Comparison of ENCODE assay signal across 12 cellular contexts in the genomic region with DNA sequence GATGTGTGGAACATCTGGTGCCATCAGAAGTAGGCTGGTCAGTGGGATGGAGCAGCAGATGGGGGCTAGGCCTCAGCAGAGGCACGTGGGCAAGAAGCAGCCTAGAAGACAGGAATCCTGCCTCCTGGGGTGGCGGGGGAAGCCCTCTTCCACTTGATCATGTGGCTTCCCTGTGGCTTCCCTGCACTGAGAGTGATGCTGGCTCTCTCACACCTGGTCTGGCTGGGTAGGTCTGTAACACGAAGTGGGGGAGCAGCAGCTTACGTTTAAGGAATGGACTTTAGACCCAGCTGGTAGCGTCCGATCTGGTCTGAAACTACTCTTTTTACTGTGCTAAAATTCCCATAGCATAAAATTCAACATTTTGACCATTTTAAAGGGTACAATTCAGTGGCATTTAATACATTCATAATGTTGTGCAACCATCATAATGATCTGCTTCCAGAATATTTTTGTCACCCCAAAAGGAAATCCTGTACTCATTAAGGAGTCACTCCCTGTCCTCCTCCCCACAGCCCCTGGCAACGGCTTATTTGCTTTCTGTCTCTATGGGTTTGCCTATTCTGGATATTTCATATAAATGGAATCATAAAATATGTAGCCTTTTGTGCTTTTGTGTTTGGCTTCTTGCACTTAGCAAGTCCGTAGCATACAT. TPM values are rescaled to one million over a fixed set of nuclear protein-coding genes. Genes with fewer than 3 reads are reported as not detected.
DNase-seq lines count a peak whose midpoint lies in the region; ATAC-seq and TF ChIP-seq lines count a peak whose summit lies in the region.
"Had no signal": no experiment of that assay in that cellular context is flagged by ENCODE, and none has a peak within 500 bp of the region (broad histone marks: within the 10 kb centered on the region; RNA-seq: fewer than 3 reads in every experiment).

No MANE protein-coding gene starts in this region.

- H3K36me3 Mint-ChIP-seq in activated CD8-positive, alpha-beta memory T cell treated with anti-CD3 and anti-CD28 coated beads, Interleukin-2, amount 10 ng/mL, durations not matched to agents 7 days and 5 days, result no peaks in the 10 kb centered on the region
- no peaks in the 10 kb centered on the region for H3K36me3 Mint-ChIP-seq in CD4-positive, alpha-beta T cell (ENCODE audit: low read depth)
- H3K36me3 Mint-ChIP-seq: activated naive CD4-positive, alpha-beta T cell treated with anti-CD3 and anti-CD28 coated beads, Interleukin-2, amount 50 U/mL, for 24 hours had no signal

- TF ChIP-seq CTCF in CD4-positive, alpha-beta T cell (IDR thresholded peaks at IDR 0.05), result no peak

- H3K27ac ChIP-seq in temporal lobe (ENCODE audit: low read depth, low read length), result peak overlapping the region; percentile 27
- H3K27ac ChIP-seq in CD4-positive, alpha-beta T cell (ENCODE audit: low read depth, low read length), result no peak overlapping the region
- H3K27ac ChIP-seq: prostate gland had no signal

- H3K9me3 Mint-ChIP-seq in activated CD8-positive, alpha-beta memory T cell treated with anti-CD3 and anti-CD28 coated beads, Interleukin-2, amount 10 ng/mL, durations not matched to agents 7 days and 5 days (ENCODE audit: low read depth), result no peaks in the 10 kb centered on the region
- H3K9me3 Mint-ChIP-seq in CD4-positive, alpha-beta T cell, result no peaks in the 10 kb centered on the region
- H3K9me3 Mint-ChIP-seq: activated naive CD4-positive, alpha-beta T cell treated with anti-CD3 and anti-CD28 coated beads, Interleukin-2, amount 50 U/mL, for 24 hours; T-helper 2 cell treated with Interferon-gamma antibody and Interleukin-4, amounts not matched to agents 5 μg/mL and 100 μg/mL, for 36 hours had no signal

- no peak overlapping the region for H3K27ac Mint-ChIP-seq in activated CD8-positive, alpha-beta memory T cell treated with anti-CD3 and anti-CD28 coated beads, Interleukin-2, amount 10 ng/mL, durations not matched to agents 7 days and 5 days
- H3K27ac Mint-ChIP-seq in CD4-positive, alpha-beta T cell, result no peak overlapping the region
- H3K27ac Mint-ChIP-seq: activated naive CD4-positive, alpha-beta T cell treated with anti-CD3 and anti-CD28 coated beads, Interleukin-2, amount 50 U/mL, for 24 hours; T-helper 2 cell treated with Interferon-gamma antibody and Interleukin-4, amounts not matched to agents 5 μg/mL and 100 μg/mL, for 36 hours had no signal

- peaks cover 13% of the 10 kb centered on the region for H3K27me3 Mint-ChIP-seq in activated CD8-positive, alpha-beta memory T cell treated with anti-CD3 and anti-CD28 coated beads, Interleukin-2, amount 10 ng/mL, durations not matched to agents 7 days and 5 days
- H3K27me3 Mint-ChIP-seq in CD4-positive, alpha-beta T cell, result peaks cover 18% of the 10 kb centered on the region

- DNase-seq in activated CD8-positive, alpha-beta memory T cell treated with anti-CD3 and anti-CD28 coated beads, Interleukin-2, amount 10 ng/mL, durations not matched to agents 7 days and 5 days, result no peak
- no peak for DNase-seq in activated CD8-positive, alpha-beta memory T cell treated with anti-CD3 and anti-CD28 coated beads, Interleukin-2, amount 50 U/mL, for 48 hours
- DNase-seq in NCI-H524 (lab: John Stamatoyannopoulos, UW), result peak; percentile 19 to 71
- DNase-seq in CD4-positive, alpha-beta T cell, result no peak
- DNase-seq in globus pallidus (ENCODE audit: low spot score), result no peak
- no peak for DNase-seq in HEK293T (ENCODE audit: extremely low spot score)

- H3K4me3 Mint-ChIP-seq in activated CD8-positive, alpha-beta memory T cell treated with anti-CD3 and anti-CD28 coated beads, Interleukin-2, amount 10 ng/mL, durations not matched to agents 7 days and 5 days, result no peak overlapping the region
- no peak overlapping the region for H3K4me3 Mint-ChIP-seq in CD4-positive, alpha-beta T cell
- H3K4me3 Mint-ChIP-seq: activated naive CD4-positive, alpha-beta T cell treated with anti-CD3 and anti-CD28 coated beads, Interleukin-2, amount 50 U/mL, for 24 hours; T-helper 2 cell treated with Interferon-gamma antibody and Interleukin-4, amounts not matched to agents 5 μg/mL and 100 μg/mL, for 36 hours had no signal

- H3K27me3 ChIP-seq in CD4-positive, alpha-beta T cell (ENCODE audit: control insufficient read depth, insufficient read depth, low read length), result no peaks in the 10 kb centered on the region

- peaks cover 32% of the 10 kb centered on the region for H3K4me1 Mint-ChIP-seq in activated CD8-positive, alpha-beta memory T cell treated with anti-CD3 and anti-CD28 coated beads, Interleukin-2, amount 10 ng/mL, durations not matched to agents 7 days and 5 days
- H3K4me1 Mint-ChIP-seq in CD4-positive, alpha-beta T cell (ENCODE audit: low read depth), result no peaks in the 10 kb centered on the region
- H3K4me1 Mint-ChIP-seq: activated naive CD4-positive, alpha-beta T cell treated with anti-CD3 and anti-CD28 coated beads, Interleukin-2, amount 50 U/mL, for 24 hours had no signal

- ATAC-seq in activated CD8-positive, alpha-beta memory T cell treated with anti-CD3 and anti-CD28 coated beads, Interleukin-2, amount 10 ng/mL, durations not matched to agents 7 days and 5 days, result peak; percentile 18
- ATAC-seq in HG02642 (IDR thresholded peaks at IDR 0.05; ENCODE audit: poor library complexity, unreplicated experiment), result peak; percentile 73
- no peak for ATAC-seq in CD4-positive, alpha-beta T cell (ENCODE audit: poor library complexity)

- intact Hi-C loops in CD4-positive, alpha-beta T cell (cut with DNase I, micrococcal nuclease), result loop anchor here in 1 of 2 experiments (10.0 kb wide), 1 partner anchor 535 kb away; a partner anchor contains a TSS

- POLR2A ChIA-PET in CD4-positive, alpha-beta T cell (lab: Charles Lee), result no interaction called here
- POLR2A ChIA-PET in HEK293T (lab: Yijun Ruan, JAX), result no interaction called here

- CTCF ChIA-PET in activated CD8-positive, alpha-beta memory T cell treated with anti-CD3 and anti-CD28 coated beads, Interleukin-2, amount 10 ng/mL, durations not matched to agents 7 days and 5 days (lab: Charles Lee), result no interaction called here
- CTCF ChIA-PET in CD4-positive, alpha-beta T cell (lab: Charles Lee), result interaction anchor here (1.6 to 1.7 kb wide), 2 partner anchors 12 to 654 kb away, joined by 3 to 5 read pairs; no protein-coding TSS in a partner anchor
- CTCF ChIA-PET in HEK293T (lab: Yijun Ruan, JAX), result no interaction called here

- H3K9me3 ChIP-seq in CD4-positive, alpha-beta T cell (ENCODE audit: control insufficient read depth, low read length), result no peaks in the 10 kb centered on the region
- H3K9me3 ChIP-seq: prostate gland had no signal

TF ChIP-seq in HEK293T, 16 proteins besides CTCF, POLR2A, EP300 and RAD21:
- TF ChIP-seq L3MBTL2 (conservative IDR thresholded peaks at IDR 0.05), result no peak
- no peak for TF ChIP-seq ARNT (IDR thresholded peaks at IDR 0.05)
- no peak for TF ChIP-seq FOXM1 (IDR thresholded peaks at IDR 0.05; ENCODE audit: borderline replicate concordance)
- no peak for TF ChIP-seq LEF1 (IDR thresholded peaks at IDR 0.05; ENCODE audit: borderline replicate concordance)
- TF ChIP-seq CTBP1 (IDR thresholded peaks at IDR 0.05; ENCODE audit: borderline replicate concordance), result no peak
- no peak for TF ChIP-seq TARDBP (IDR thresholded peaks at IDR 0.05)
- no peak for TF ChIP-seq BHLHE40 (IDR thresholded peaks at IDR 0.05; ENCODE audit: borderline replicate concordance)
- TF ChIP-seq SP1 (IDR thresholded peaks at IDR 0.05), result no peak
- no peak for TF ChIP-seq HDGF (IDR thresholded peaks at IDR 0.05; ENCODE audit: borderline replicate concordance)
- TF ChIP-seq NFRKB (IDR thresholded peaks at IDR 0.05), result no peak
- TF ChIP-seq, protein P1, sequence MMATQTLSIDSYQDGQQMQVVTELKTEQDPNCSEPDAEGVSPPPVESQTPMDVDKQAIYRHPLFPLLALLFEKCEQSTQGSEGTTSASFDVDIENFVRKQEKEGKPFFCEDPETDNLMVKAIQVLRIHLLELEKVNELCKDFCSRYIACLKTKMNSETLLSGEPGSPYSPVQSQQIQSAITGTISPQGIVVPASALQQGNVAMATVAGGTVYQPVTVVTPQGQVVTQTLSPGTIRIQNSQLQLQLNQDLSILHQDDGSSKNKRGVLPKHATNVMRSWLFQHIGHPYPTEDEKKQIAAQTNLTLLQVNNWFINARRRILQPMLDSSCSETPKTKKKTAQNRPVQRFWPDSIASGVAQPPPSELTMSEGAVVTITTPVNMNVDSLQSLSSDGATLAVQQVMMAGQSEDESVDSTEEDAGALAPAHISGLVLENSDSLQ (IDR thresholded peaks at IDR 0.05), result no peak
- no peak for TF ChIP-seq SUZ12 (IDR thresholded peaks at IDR 0.05)
- no peak for TF ChIP-seq ELF4 (IDR thresholded peaks at IDR 0.05)
- no peak for TF ChIP-seq ZNF384 (IDR thresholded peaks at IDR 0.05)
- no peak for TF ChIP-seq FOXA1 (IDR thresholded peaks at IDR 0.05)
- no peak for TF ChIP-seq FOXK2 (IDR thresholded peaks at IDR 0.05)
TF ChIP-seq in HEK293T: peak in this region for 0.

RNA-seq across cellular contexts. Expression of a gene that starts 21.7 kb away (rescaled TPM):
- total RNA-seq in activated CD8-positive, alpha-beta memory T cell treated with anti-CD3 and anti-CD28 coated beads, Interleukin-2, amount 10 ng/mL, durations not matched to agents 7 days and 5 days, result not detected
- 24.6 TPM for total RNA-seq in temporal lobe
- not detected for total RNA-seq in CD4-positive, alpha-beta T cell
- total RNA-seq: HT1080 had no signal

RNA-seq across cellular contexts. Expression of a gene that starts 43.9 kb away (rescaled TPM):
- total RNA-seq in activated CD8-positive, alpha-beta memory T cell treated with anti-CD3 and anti-CD28 coated beads, Interleukin-2, amount 10 ng/mL, durations not matched to agents 7 days and 5 days, result under 1 TPM; 0.35 to 0.64 TPM
- under 0.01 TPM for total RNA-seq in temporal lobe
- 1 to 10 TPM; 4.0 to 5.0 TPM for total RNA-seq in CD4-positive, alpha-beta T cell
- total RNA-seq: HT1080 had no signal

Comparison
In these comparisons a context has a peak if more than half of its experiments do, and no peak if none do; other contexts are left out.
1. DNase-seq: peak in NCI-H524 (2 of 2); none in activated CD8-positive, alpha-beta memory T cell treated with anti-CD3 and anti-CD28 coated beads, Interleukin-2, amount 10 ng/mL, durations not matched to agents 7 days and 5 days (single experiment), activated CD8-positive, alpha-beta memory T cell treated with anti-CD3 and anti-CD28 coated beads, Interleukin-2, amount 50 U/mL, for 48 hours (single experiment), CD4-positive, alpha-beta T cell (0 of 10), globus pallidus (single experiment) and HEK293T (single experiment).
2. RNA of a gene that starts 21.7 kb away (total RNA-seq): 24.6 TPM in temporal lobe (single experiment); not detected in activated CD8-positive, alpha-beta memory T cell treated with anti-CD3 and anti-CD28 coated beads, Interleukin-2, amount 10 ng/mL, durations not matched to agents 7 days and 5 days and not detected in CD4-positive, alpha-beta T cell; every median in the first group is over 10 times any median in the second.